ENCODE assay signal across 11 cellular contexts in the genomic region with DNA sequence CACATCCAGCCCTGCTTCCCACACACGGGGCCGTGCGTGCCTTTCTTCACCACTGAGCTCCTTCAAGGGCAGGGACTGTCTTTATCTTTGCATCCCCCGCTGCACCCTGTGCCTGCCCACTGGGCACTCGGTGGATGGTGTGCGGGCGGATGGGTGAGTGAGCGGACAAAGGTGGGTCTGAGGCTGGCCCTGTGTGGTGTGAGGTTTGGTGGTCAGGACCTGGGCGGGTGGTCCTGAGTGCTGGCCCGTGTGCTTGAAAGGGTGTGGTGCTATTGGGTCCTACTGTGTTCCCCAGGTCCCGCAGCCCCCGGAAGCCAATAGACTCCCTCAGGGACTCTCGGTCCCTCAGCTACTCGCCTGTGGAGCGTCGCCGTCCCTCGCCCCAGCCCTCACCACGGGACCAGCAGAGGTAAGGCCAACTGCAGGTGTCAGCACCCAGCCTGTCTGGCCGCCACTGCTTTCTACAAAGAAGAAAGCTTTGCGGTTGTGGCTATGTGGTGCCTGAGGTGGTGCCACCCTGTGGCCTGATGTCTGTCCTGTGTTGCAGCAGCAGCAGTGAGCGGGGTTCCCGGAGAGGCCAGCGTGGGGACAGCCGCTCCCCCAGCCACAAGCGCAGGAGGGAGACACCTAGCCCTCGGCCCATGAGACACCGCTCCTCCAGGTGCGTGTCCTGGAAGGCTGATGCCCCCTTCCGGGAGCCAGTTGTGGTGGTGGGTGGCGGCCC. TPM values are rescaled to one million over a fixed set of nuclear protein-coding genes. Genes with fewer than 3 reads are reported as not detected.
A peak's percentile ranks its signal among the peaks of the same experiment; 100 is the strongest.
DNase-seq lines count a peak whose midpoint lies in the region; ATAC-seq, FAIRE-seq and TF ChIP-seq lines count a peak whose summit lies in the region.
"Had no signal": no experiment of that assay in that cellular context is flagged by ENCODE, and none has a peak within 500 bp of the region (broad histone marks: within the 10 kb centered on the region; RNA-seq: fewer than 3 reads in every experiment).

No MANE protein-coding gene starts in this region.

- H3K9me3 ChIP-seq in H1 (ENCODE audit: insufficient read depth in 2 of 2, low read depth in 1 of 2, low read length in 1 of 2) (no peaks in the 10 kb centered on the region; a peak in 1 of 4 replicates), thyroid gland (no peaks in the 10 kb centered on the region)
- H3K9me3 ChIP-seq: ascending aorta had no signal

- no peak overlapping the region for H2BK120ac ChIP-seq in H1 (replicated peaks; ENCODE audit: low read depth, low read length)

- no peak overlapping the region for H2BK20ac ChIP-seq in H1 (ENCODE audit: low read length)

- no peak overlapping the region for H2AFZ ChIP-seq in H1 (ENCODE audit: low read length)

- H2BK15ac ChIP-seq in H1 (ENCODE audit: low read length), result no peak overlapping the region

- no peak overlapping the region for H3K18ac ChIP-seq in H1 (ENCODE audit: extremely low read depth, low read length)

- POLR2A ChIA-PET in H1 (lab: Charles Lee; ENCODE audit: partially characterized antibody), result interaction anchor here (0.9 to 6.9 kb wide), 9 partner anchors 8 to 41 kb away, joined by 3 to 140 read pairs (median 3); a partner anchor contains a TSS

- TF ChIP-seq RAD21 in H1 (IDR thresholded peaks at IDR 0.05 in 1 of 2, conservative IDR thresholded peaks at IDR 0.05 in 1 of 2; ENCODE audit: low read depth in 2 of 2, low read length in 2 of 2), result no peak; a peak in 1 of 4 replicates

- H3K9ac ChIP-seq in H1 (replicated peaks in 1 of 4; ENCODE audit: extremely low read depth in 1 of 4, low read depth in 3 of 4, low read length in 3 of 4) (no peak overlapping the region), rectal smooth muscle tissue (ENCODE audit: low read length) (peak overlapping the region; percentile 10)

- no peak overlapping the region for H2BK12ac ChIP-seq in H1 (ENCODE audit: low read depth, low read length)

- DNase-seq in MV-4-11 (lab: John Stamatoyannopoulos, UW) (peak; percentile 40), H1 (ENCODE audit: low read depth in 1 of 2, low spot score in 2 of 2) (no peak), thyroid gland (no peak)
- DNase-seq: islet precursor cell; stimulated activated CD4-positive, alpha-beta T cell treated with anti-CD3 and anti-CD28 coated beads, Interleukin-4, amount 100 ng/mL, for 24 hours; SW 1271 had no signal

- H3K36me3 ChIP-seq in H1 (ENCODE audit: control insufficient read depth in 2 of 4, insufficient read depth in 4 of 4, low read length in 3 of 4) (peaks cover 60 to 91% (median 75%) of the 10 kb centered on the region in 4 experiments), rectal smooth muscle tissue (ENCODE audit: control insufficient read depth, insufficient read depth, low read length) (peaks cover 77% of the 10 kb centered on the region), thyroid gland (peaks cover 82 to 87% of the 10 kb centered on the region in 2 donors)

- H3K14ac ChIP-seq in H1 (ENCODE audit: insufficient read length), result no peak overlapping the region

- no peaks in the 10 kb centered on the region for H3K23me2 ChIP-seq in H1 (ENCODE audit: low read depth, low read length)

- H3K27ac ChIP-seq in H1 (ENCODE audit: low read depth, low read length) (0 out of 2 replicates have a peak overlapping the region, but pooled peaks have one; percentile 16), rectal smooth muscle tissue (ENCODE audit: low read depth, low read length) (peak overlapping the region; percentile 6), thyroid gland (no peak overlapping the region)
- H3K27ac ChIP-seq: ascending aorta had no signal

- H3K4me2 ChIP-seq in H1 (ENCODE audit: insufficient read depth in 1 of 2, low read depth in 2 of 2, low read length in 2 of 2), result no peak overlapping the region

- TF ChIP-seq POLR2A in GM10847 (IDR thresholded peaks at IDR 0.05; ENCODE audit: extremely low read depth, insufficient read length) (peak; percentile 14), H1 (IDR thresholded peaks at IDR 0.05; ENCODE audit: control extremely low read depth in 1 of 2, low read depth in 2 of 2, low read length in 2 of 2) (peak in 1 of 2 experiments; percentile 66; a peak in 2 of 3 replicates), thyroid gland (IDR thresholded peaks at IDR 0.05) (no peak)

- H4K8ac ChIP-seq in H1 (ENCODE audit: extremely low read depth, insufficient read depth, low read length), result no peak overlapping the region

- WGBS in H1 (ENCODE audit: extremely low coverage in 1 of 2, insufficient coverage in 1 of 2, insufficient read length in 1 of 2, insufficient replicate concordance in 2 of 2, low coverage in 1 of 2, low lambda C conversion rate in 2 of 2, missing lambda C conversion rate in 1 of 2), 2 experiments, result 94% methylated on average over 30 of the region's 31 CpGs; no CpG with 5 or more reads in 1 of the 2 experiments
- WGBS in thyroid gland, 2 donors, result 86 to 89% methylated on average over 18 to 24 of the region's 31 CpGs

- intact Hi-C loops in thyroid gland (cut with DNase I), result no loop called here

- H3K27me3 ChIP-seq in H1 (replicated peaks in 1 of 4; ENCODE audit: control insufficient read depth in 3 of 4, extremely low read depth in 1 of 4, insufficient read depth in 3 of 4, low read length in 3 of 4) (no peaks in the 10 kb centered on the region), rectal smooth muscle tissue (ENCODE audit: control insufficient read depth, insufficient read depth, low read length) (no peaks in the 10 kb centered on the region), thyroid gland (no peaks in the 10 kb centered on the region)
- H3K27me3 ChIP-seq: ascending aorta had no signal

- H3K79me2 ChIP-seq in H1 (ENCODE audit: control insufficient read depth in 1 of 2, insufficient read depth in 2 of 2, low read length in 2 of 2), result peaks cover 4 to 48% of the 10 kb centered on the region in 2 experiments; a peak in 2 of 4 replicates

- H3K4ac ChIP-seq in H1 (replicated peaks; ENCODE audit: insufficient read length, low read depth, low read length), result no peak overlapping the region

- no peak overlapping the region for H2AK5ac ChIP-seq in H1 (ENCODE audit: low read depth, low read length)

- peaks cover 7% of the 10 kb centered on the region for H3K79me1 ChIP-seq in H1 (ENCODE audit: low read depth, low read length)

- TF ChIP-seq CTCF in H1 (IDR thresholded peaks at IDR 0.05; ENCODE audit: control extremely low read depth in 1 of 3, insufficient read depth in 1 of 3, low read depth in 1 of 3, low read length in 3 of 3), result peak; percentile 15 to 34 (median 22)
- no peak for TF ChIP-seq CTCF in thyroid gland (IDR thresholded peaks at IDR 0.05)

- H4K20me1 ChIP-seq in H1 (replicated peaks in 1 of 2; ENCODE audit: control insufficient read depth in 1 of 2, insufficient read depth in 2 of 2, low read length in 2 of 2), result peaks cover 34 to 52% of the 10 kb centered on the region in 2 experiments

- H3K4me1 ChIP-seq in H1 (replicated peaks in 1 of 4; ENCODE audit: control insufficient read depth in 3 of 4, insufficient read depth in 4 of 4, low read length in 3 of 4) (peaks cover 0 to 3% (median under 1%) of the 10 kb centered on the region in 4 experiments; a peak in 3 of 7 replicates), rectal smooth muscle tissue (ENCODE audit: control insufficient read depth, insufficient read depth, low read length) (no peaks in the 10 kb centered on the region), thyroid gland (no peaks in the 10 kb centered on the region)

- H4K5ac ChIP-seq in H1 (ENCODE audit: insufficient read length, low read depth, low read length), result no peak overlapping the region

- no peak overlapping the region for H3K23ac ChIP-seq in H1 (ENCODE audit: insufficient read length)

- no peak overlapping the region for H4K91ac ChIP-seq in H1 (replicated peaks; ENCODE audit: insufficient read length, low read length)

- no peak overlapping the region for H3K4me3 ChIP-seq in H1 (ENCODE audit: extremely low read depth in 1 of 4, insufficient read depth in 2 of 4, low read depth in 3 of 4, low read length in 4 of 4)
- no peak overlapping the region for H3K4me3 ChIP-seq in rectal smooth muscle tissue (ENCODE audit: low read length)
- H3K4me3 ChIP-seq in thyroid gland (replicated peaks in 1 of 3), result no peak overlapping the region
- H3K4me3 ChIP-seq: ascending aorta had no signal

- CTCF ChIA-PET in H1 (lab: Charles Lee; ENCODE audit: partially characterized antibody), result interaction anchor here (0.9 to 2.0 kb wide), 4 partner anchors 12 to 98 kb away, joined by 3 to 6 read pairs (median 3); no protein-coding TSS in a partner anchor

- no peak overlapping the region for H3K56ac ChIP-seq in H1 (replicated peaks; ENCODE audit: insufficient read length, low read depth, low read length)

- H2BK5ac ChIP-seq in H1 (ENCODE audit: low read depth, low read length), result peak overlapping the region; percentile 55; the same call in 1 of the 2 replicates

- no peak for ATAC-seq in GM19324 (IDR thresholded peaks at IDR 0.05; ENCODE audit: low FRiP score, unreplicated experiment)
- no peak for ATAC-seq in GM21717 (IDR thresholded peaks at IDR 0.05; ENCODE audit: unreplicated experiment)

- no peak for TF ChIP-seq EP300 in H1 (IDR thresholded peaks at IDR 0.05; ENCODE audit: borderline replicate concordance in 1 of 2, low read depth in 2 of 2, low read length in 2 of 2)

- no peak for FAIRE-seq in H1 (lab: Jason Lieb, UNC)

RNA-seq across cellular contexts. Expression of a gene that starts 6.9 kb away (rescaled TPM):
- total RNA-seq in H1 (2021; fragmentation: NEBNext Ultra II Directional; extraction: Animal tissue kit (Norgen Biotek cat#: 25700)), result 237 and 248 TPM in 2 replicates
- polyA plus RNA-seq in H1 (2011; rRNA removed), result 1,357 and 1,702 TPM in 2 replicates
- 705 TPM for polyA plus RNA-seq in H1 (2011; cell fraction: cytosol; rRNA removed)
- 474 TPM for polyA plus RNA-seq in H1 (2011; cell fraction: nucleus; rRNA removed)
- 292 to 520 TPM (median 401 TPM) in 4 replicates for polyA plus RNA-seq in H1 (2012, experiment 1 of 2)
- 2,300 TPM for polyA plus RNA-seq in H1 (2012, experiment 2 of 2)
- polyA plus RNA-seq in H1 (2013, experiment 1 of 2), result 136 TPM
- 134 TPM for polyA plus RNA-seq in H1 (2013, experiment 2 of 2)
- 86.0 and 133 TPM in 2 replicates for polyA minus RNA-seq in H1 (2011; rRNA and poly(A)+ RNA removed)
- polyA minus RNA-seq in H1 (2011; cell fraction: cytosol; rRNA and poly(A)+ RNA removed), result 98.0 TPM
- polyA minus RNA-seq in H1 (2011; cell fraction: nucleus; rRNA and poly(A)+ RNA removed), result 84.9 TPM
- total RNA-seq in thyroid gland, result 100 to 1,000 TPM; 373 to 786 (median 647) TPM

RNA-seq across cellular contexts. Expression of a gene that starts 17.1 kb away (rescaled TPM):
- not detected in 2 replicates for total RNA-seq in H1 (2021; fragmentation: NEBNext Ultra II Directional; extraction: Animal tissue kit (Norgen Biotek cat#: 25700))
- polyA plus RNA-seq in H1 (2011; rRNA removed), result 0.09 and 0.17 TPM in 2 replicates
- 0.16 TPM for polyA plus RNA-seq in H1 (2011; cell fraction: cytosol; rRNA removed)
- polyA plus RNA-seq in H1 (2011; cell fraction: nucleus; rRNA removed), result 0.37 TPM
- not detected in 4 replicates for polyA plus RNA-seq in H1 (2012, experiment 1 of 2)
- polyA plus RNA-seq in H1 (2012, experiment 2 of 2), result 0.13 TPM
- 0.12 TPM for polyA plus RNA-seq in H1 (2013, experiment 1 of 2)
- 0.02 TPM for polyA plus RNA-seq in H1 (2013, experiment 2 of 2)
- polyA minus RNA-seq in H1 (2011; rRNA and poly(A)+ RNA removed), result not detected in 2 replicates
- not detected for polyA minus RNA-seq in H1 (2011; cell fraction: cytosol; rRNA and poly(A)+ RNA removed)
- polyA minus RNA-seq in H1 (2011; cell fraction: nucleus; rRNA and poly(A)+ RNA removed), result not detected
- total RNA-seq in thyroid gland, result not detected

RNA-seq across cellular contexts. Expression of a gene that starts 17.8 kb away (rescaled TPM):
- total RNA-seq in H1 (2021; fragmentation: NEBNext Ultra II Directional; extraction: Animal tissue kit (Norgen Biotek cat#: 25700)), result 563 and 579 TPM in 2 replicates
- 300 and 654 TPM in 2 replicates for polyA plus RNA-seq in H1 (2011; rRNA removed)
- 295 TPM for polyA plus RNA-seq in H1 (2011; cell fraction: cytosol; rRNA removed)
- polyA plus RNA-seq in H1 (2011; cell fraction: nucleus; rRNA removed), result 2,432 TPM
- polyA plus RNA-seq in H1 (2012, experiment 1 of 2), result 719 to 870 TPM (median 834 TPM) in 4 replicates
- 118 TPM for polyA plus RNA-seq in H1 (2012, experiment 2 of 2)
- polyA plus RNA-seq in H1 (2013, experiment 1 of 2), result 837 TPM
- polyA plus RNA-seq in H1 (2013, experiment 2 of 2), result 754 TPM
- 129 and 194 TPM in 2 replicates for polyA minus RNA-seq in H1 (2011; rRNA and poly(A)+ RNA removed)
- 277 TPM for polyA minus RNA-seq in H1 (2011; cell fraction: cytosol; rRNA and poly(A)+ RNA removed)
- polyA minus RNA-seq in H1 (2011; cell fraction: nucleus; rRNA and poly(A)+ RNA removed), result 360 TPM
- total RNA-seq in thyroid gland, result 100 to 1,000 TPM; 262 to 378 (median 312) TPM

RNA-seq across cellular contexts. Expression of a gene that starts 28.1 kb away (rescaled TPM):
- total RNA-seq in H1 (2021; fragmentation: NEBNext Ultra II Directional; extraction: Animal tissue kit (Norgen Biotek cat#: 25700)), result not detected in 2 replicates
- polyA plus RNA-seq in H1 (2011; rRNA removed), result not detected in 2 replicates
- polyA plus RNA-seq in H1 (2011; cell fraction: cytosol; rRNA removed), result not detected
- polyA plus RNA-seq in H1 (2011; cell fraction: nucleus; rRNA removed), result 0.10 TPM
- not detected in 4 replicates for polyA plus RNA-seq in H1 (2012, experiment 1 of 2)
- polyA plus RNA-seq in H1 (2012, experiment 2 of 2), result not detected
- polyA plus RNA-seq in H1 (2013, experiment 1 of 2), result not detected
- polyA plus RNA-seq in H1 (2013, experiment 2 of 2), result not detected
- polyA minus RNA-seq in H1 (2011; rRNA and poly(A)+ RNA removed), result not detected in 2 replicates
- polyA minus RNA-seq in H1 (2011; cell fraction: cytosol; rRNA and poly(A)+ RNA removed), result not detected
- not detected for polyA minus RNA-seq in H1 (2011; cell fraction: nucleus; rRNA and poly(A)+ RNA removed)
- total RNA-seq in thyroid gland, result not detected
- total RNA-seq: ascending aorta had no signal

RNA-seq across cellular contexts. Expression of a gene that starts 46.8 kb away (rescaled TPM):
- 1.0 and 2.7 TPM in 2 replicates for total RNA-seq in H1 (2021; fragmentation: NEBNext Ultra II Directional; extraction: Animal tissue kit (Norgen Biotek cat#: 25700))
- 0.76 and 1.4 TPM in 2 replicates for polyA plus RNA-seq in H1 (2011; rRNA removed)
- 0.98 TPM for polyA plus RNA-seq in H1 (2011; cell fraction: cytosol; rRNA removed)
- polyA plus RNA-seq in H1 (2011; cell fraction: nucleus; rRNA removed), result 3.6 TPM
- polyA plus RNA-seq in H1 (2012, experiment 1 of 2), result 0.54 to 1.2 TPM (median 0.81 TPM) in 3 of 4 replicates, not detected in the other
- 0.51 TPM for polyA plus RNA-seq in H1 (2012, experiment 2 of 2)
- polyA plus RNA-seq in H1 (2013, experiment 1 of 2), result 1.2 TPM
- polyA plus RNA-seq in H1 (2013, experiment 2 of 2), result 0.96 TPM
- polyA minus RNA-seq in H1 (2011; rRNA and poly(A)+ RNA removed), result 0.32 TPM in 1 of 2 replicates, not detected in the other
- 1.8 TPM for polyA minus RNA-seq in H1 (2011; cell fraction: cytosol; rRNA and poly(A)+ RNA removed)
- 3.7 TPM for polyA minus RNA-seq in H1 (2011; cell fraction: nucleus; rRNA and poly(A)+ RNA removed)
- total RNA-seq in thyroid gland, result under 1 TPM in 1 of 4 donors, not detected in 3; 0.56 TPM
- total RNA-seq: ascending aorta had no signal

Comparison
In these comparisons a context has a peak if more than half of its experiments do, and no peak if none do; other contexts are left out.
1. H3K27ac ChIP-seq: peak in H1 (single experiment) and rectal smooth muscle tissue (single experiment); none in thyroid gland (0 of 3).
2. CTCF ChIP-seq: peak in H1 (3 of 3); none in thyroid gland (0 of 6).